23 cellular contexts compared by ENCODE assay signal in the genomic region with DNA sequence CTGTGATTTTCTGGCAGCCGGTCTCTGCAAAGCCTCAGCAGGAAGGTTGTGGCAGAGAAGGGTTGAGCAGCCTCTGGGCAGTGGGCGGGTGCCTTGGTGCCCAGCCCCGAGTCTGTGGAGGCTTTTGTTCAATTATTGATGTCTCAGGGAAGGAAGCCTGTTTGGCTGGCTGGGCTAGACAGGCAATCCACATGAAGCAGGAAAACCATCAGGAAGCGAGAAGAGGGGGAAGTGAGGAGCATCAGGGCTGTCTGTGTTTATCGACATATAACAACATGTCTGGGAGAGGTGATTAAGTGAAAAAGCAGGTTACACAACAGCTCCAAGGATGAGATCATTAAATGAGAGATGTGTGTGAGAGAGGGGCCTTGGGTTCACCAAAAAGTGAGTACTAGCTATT.
A peak's percentile ranks its signal among the peaks of the same experiment; 100 is the strongest.
DNase-seq lines count a peak whose midpoint lies in the region; TF ChIP-seq lines count a peak whose summit lies in the region.
"Had no signal": no experiment of that assay in that cellular context is flagged by ENCODE, and none has a peak within 500 bp of the region (broad histone marks: within the 10 kb centered on the region; RNA-seq: fewer than 3 reads in every experiment).

No MANE protein-coding gene starts in this region.

- H4K20me1 ChIP-seq in GM23248 (ENCODE audit: insufficient read depth): no peaks in the 10 kb centered on the region

- no peak for TF ChIP-seq CTCF in GM13977 (IDR thresholded peaks at IDR 0.05; ENCODE audit: extremely low read depth, insufficient read depth, missing control alignments)

- 35 to 41% methylated on average over 5 of the region's 5 CpGs for WGBS in GM23248 (ENCODE audit: low coverage in 1 of 2, low lambda C conversion rate in 2 of 2, missing lambda C conversion rate in 2 of 2), 2 experiments

- peaks cover 4% of the 10 kb centered on the region; the same call in 1 of the 2 replicates for H3K27me3 ChIP-seq in GM23248 (replicated peaks; ENCODE audit: insufficient read depth)
- H3K27me3 ChIP-seq: adrenal gland, cardiac muscle cell, sigmoid colon, SJSA1, thyroid gland had no signal

- no peak overlapping the region for H3K4me3 ChIP-seq in GM23248
- H3K4me3 ChIP-seq: adrenal gland, cardiac muscle cell, PC-9, sigmoid colon, SJSA1, thyroid gland had no signal

- in situ Hi-C loops in GM23248 (cut with MboI) (no loop called here), GM13977 (cut with MboI; ENCODE audit: low pct_unique_long_range_greater_than_20kb, low sequenced_read_pairs, unreplicated experiment) (no loop called here)

- H2AFZ ChIP-seq in GM23248: no peak overlapping the region
- H2AFZ ChIP-seq: PC-9 had no signal

- no peak overlapping the region for H3K9ac ChIP-seq in GM23248

- H3K9me3 ChIP-seq in GM23248 (ENCODE audit: low read depth): no peaks in the 10 kb centered on the region
- H3K9me3 ChIP-seq: adrenal gland, sigmoid colon, SJSA1, thyroid gland had no signal

- H3K36me3 ChIP-seq in GM23248 (ENCODE audit: low read depth): no peaks in the 10 kb centered on the region
- H3K36me3 ChIP-seq: adrenal gland, cardiac muscle cell, sigmoid colon, SJSA1, thyroid gland had no signal

- no peaks in the 10 kb centered on the region for H3F3A ChIP-seq in GM23248 (ENCODE audit: insufficient read depth)

- no peak for TF ChIP-seq POLR2A in erythroblast (IDR thresholded peaks at IDR 0.05; ENCODE audit: low read length)

- H3K27ac ChIP-seq in GM23248: no peak overlapping the region
- H3K27ac ChIP-seq: adrenal gland, cardiac muscle cell, PC-9, sigmoid colon, SJSA1, thyroid gland, VCaP had no signal

- H3K79me2 ChIP-seq in GM23248 (ENCODE audit: insufficient read depth): no peaks in the 10 kb centered on the region

- no peaks in the 10 kb centered on the region for H3K9me2 ChIP-seq in GM23248 (ENCODE audit: insufficient read depth)

- H3K4me2 ChIP-seq in GM23248 (ENCODE audit: unreplicated experiment): no peak overlapping the region
- H3K4me2 ChIP-seq: PC-9 had no signal

- DNase-seq in GM23248 (peak; percentile 12), UCSD-AML1 (lab: John Stamatoyannopoulos, UW; ENCODE audit: unreplicated experiment) (peak; percentile 62), erythroblast (lab: John Stamatoyannopoulos, UW) (peak; percentile 9 to 44), retina (peak; percentile 11), H4 (ENCODE audit: low spot score) (no peak), GM13977 (ENCODE audit: low spot score) (no peak), NCI-H774 (lab: John Stamatoyannopoulos, UW) (no peak)
- DNase-seq: activated CD4-positive, alpha-beta T cell treated with anti-CD3 and anti-CD28 coated beads, Interleukin-2, amount 50 U/mL, for 48 hours; activated gamma-delta T cell; adrenal gland; CD4-positive, alpha-beta memory T cell; DMS79 treated with DMSO at 0.1 percent for 48 hours; glutamatergic neuron; HCEC 1CT; Kasumi-1; left cardiac atrium; NCI-H526; PC-9; sigmoid colon; thyroid gland had no signal

- H3K4me1 ChIP-seq in GM23248 (ENCODE audit: insufficient read depth): no peaks in the 10 kb centered on the region; the same call in 1 of the 2 replicates
- H3K4me1 ChIP-seq: adrenal gland, sigmoid colon, SJSA1, thyroid gland had no signal

Comparison
In these comparisons a context has a peak if more than half of its experiments do, and no peak if none do; other contexts are left out.
1. DNase-seq: peak in GM23248 (single experiment), UCSD-AML1 (single experiment), erythroblast (2 of 2) and retina (single experiment); none in H4 (single experiment), GM13977 (single experiment) and NCI-H774 (single experiment).